In genomic region chr12:96108321-96108720, GRCh38 we compare ENCODE assay signal across 9 cellular contexts.
DNase-seq lines count a peak whose midpoint lies in the region; ATAC-seq and TF ChIP-seq lines count a peak whose summit lies in the region.
"Had no signal": no experiment of that assay in that cellular context is flagged by ENCODE, and none has a peak within 500 bp of the region (broad histone marks: within the 10 kb centered on the region; RNA-seq: fewer than 3 reads in every experiment).

No MANE protein-coding gene starts in this region.

- peak; percentile 23 for DNase-seq in GM12865 (ENCODE audit: low read depth)
- peak; percentile 18 to 19 for DNase-seq in activated CD4-positive, alpha-beta T cell treated with anti-CD3 and anti-CD28 coated beads for 4 hours
- no peak for DNase-seq in esophagus squamous epithelium (lab: John Stamatoyannopoulos, UW)
- DNase-seq in sigmoid colon: peak; percentile 66
- DNase-seq in retina: no peak
- DNase-seq in DMS 273 treated with DMSO at 0.1 percent for 48 hours (lab: John Stamatoyannopoulos, UW): no peak
- DNase-seq: NCI-H524 treated with DMSO at 0.1 percent for 48 hours had no signal

- H3K4me3 ChIP-seq in GM12865 (ENCODE audit: low read depth, low read length) (no peak overlapping the region), esophagus squamous epithelium (no peak overlapping the region), sigmoid colon (no peak overlapping the region)

- ATAC-seq in HG02623 (IDR thresholded peaks at IDR 0.05; ENCODE audit: unreplicated experiment): no peak
- ATAC-seq in HG03432 (IDR thresholded peaks at IDR 0.05; ENCODE audit: unreplicated experiment): no peak

- H3K27me3 ChIP-seq in esophagus squamous epithelium (peaks cover 0 to 4% (median 0%) of the 10 kb centered on the region in 4 donors), sigmoid colon (no peaks in the 10 kb centered on the region)

- H3K4me1 ChIP-seq in esophagus squamous epithelium (peaks cover 0 to 14% (median 0%) of the 10 kb centered on the region in 3 donors), sigmoid colon (no peaks in the 10 kb centered on the region)

- H3K36me3 ChIP-seq in esophagus squamous epithelium (no peaks in the 10 kb centered on the region), sigmoid colon (no peaks in the 10 kb centered on the region)

- TF ChIP-seq CTCF in GM12865 (IDR thresholded peaks at IDR 0.05; ENCODE audit: insufficient read depth, low read depth, low read length, missing control alignments) (no peak), esophagus squamous epithelium (IDR thresholded peaks at IDR 0.05) (no peak), sigmoid colon (IDR thresholded peaks at IDR 0.05) (no peak)

- no peaks in the 10 kb centered on the region for H3K9me3 ChIP-seq in esophagus squamous epithelium
- H3K9me3 ChIP-seq in sigmoid colon: no peaks in the 10 kb centered on the region

- TF ChIP-seq POLR2A in esophagus squamous epithelium (IDR thresholded peaks at IDR 0.05) (no peak), sigmoid colon (IDR thresholded peaks at IDR 0.05) (no peak)

- WGBS in esophagus squamous epithelium, 2 donors: 30 to 34% methylated on average over 3 to 10 of the region's 11 CpGs
- 22 to 23% methylated on average over 11 of the region's 11 CpGs for WGBS in sigmoid colon, 2 donors

- H3K27ac ChIP-seq in esophagus squamous epithelium (peak overlapping the region in 3 of 4 donors; percentile 48 to 67 (median 62)), sigmoid colon (peak overlapping the region in 2 of 4 donors; percentile 19 to 60)

- intact Hi-C loops in esophagus squamous epithelium (cut with DNase I): no loop called here
- intact Hi-C loops in sigmoid colon (cut with DNase I): no loop called here

- no peak for TF ChIP-seq EP300 in sigmoid colon (IDR thresholded peaks at IDR 0.05)

Comparison
In these comparisons a context has a peak if more than half of its experiments do, and no peak if none do; other contexts are left out.
1. DNase-seq: peak in GM12865 (single experiment), activated CD4-positive, alpha-beta T cell treated with anti-CD3 and anti-CD28 coated beads for 4 hours (2 of 2) and sigmoid colon (single experiment); none in esophagus squamous epithelium (single experiment), retina (single experiment) and DMS 273 treated with DMSO at 0.1 percent for 48 hours (single experiment).